In genomic region chr13:40518481-40518882, GRCh38 we compare ENCODE assay signal across 11 cellular contexts.
A peak's percentile ranks its signal among the peaks of the same experiment; 100 is the strongest.
DNase-seq lines count a peak whose midpoint lies in the region; ATAC-seq, FAIRE-seq and TF ChIP-seq lines count a peak whose summit lies in the region.
"Had no signal": no experiment of that assay in that cellular context is flagged by ENCODE, and none has a peak within 500 bp of the region (broad histone marks: within the 10 kb centered on the region; RNA-seq: fewer than 3 reads in every experiment).

No MANE protein-coding gene starts in this region.

- TF ChIP-seq CTCF in endodermal cell (conservative IDR thresholded peaks at IDR 0.05): no peak
- no peak for TF ChIP-seq CTCF in gastrocnemius medialis (IDR thresholded peaks at IDR 0.05 in 4 of 5, conservative IDR thresholded peaks at IDR 0.05 in 1 of 5)

- no peaks in the 10 kb centered on the region for H3K9me3 Mint-ChIP-seq in endodermal cell
- H3K9me3 Mint-ChIP-seq: GM23338 had no signal

- H3K4me1 ChIP-seq in endodermal cell (ENCODE audit: control insufficient read depth, insufficient read depth, low read length) (peaks cover 13% of the 10 kb centered on the region), gastrocnemius medialis (no peaks in the 10 kb centered on the region), small intestine (ENCODE audit: control insufficient read depth in 2 of 2, insufficient read depth in 1 of 2, low read depth in 1 of 2, low read length in 1 of 2) (peaks cover 0 to 2% of the 10 kb centered on the region in 2 donors)
- H3K4me1 ChIP-seq: A549 had no signal

- H3K27me3 Mint-ChIP-seq in endodermal cell (ENCODE audit: insufficient read depth): no peaks in the 10 kb centered on the region

- no peaks in the 10 kb centered on the region for H3K36me3 Mint-ChIP-seq in endodermal cell (ENCODE audit: low read depth)

- in situ Hi-C loops in gastrocnemius medialis (cut with MboI; ENCODE audit: low sequenced_read_pairs in 4 of 4): loop anchor here in 1 of 4 donors (25.0 kb wide), 1 partner anchor 456 kb away; no protein-coding TSS in a partner anchor

- 69 to 79% methylated on average over 4 of the region's 4 CpGs for WGBS in endodermal cell (ENCODE audit: insufficient coverage in 1 of 2, insufficient read length in 1 of 2), 2 experiments
- WGBS in small intestine, 3 donors: 12 to 34% (median 22%) methylated on average over 4 of the region's 4 CpGs

- no peak for TF ChIP-seq POLR2A in gastrocnemius medialis (IDR thresholded peaks at IDR 0.05)

- peak overlapping the region; percentile 82 for H3K27ac Mint-ChIP-seq in endodermal cell
- H3K27ac Mint-ChIP-seq: GM23338 had no signal

- H3K9me3 ChIP-seq in endodermal cell (ENCODE audit: control insufficient read depth, low read length) (no peaks in the 10 kb centered on the region), gastrocnemius medialis (no peaks in the 10 kb centered on the region), small intestine (ENCODE audit: control insufficient read depth, low read depth) (no peaks in the 10 kb centered on the region)
- H3K9me3 ChIP-seq: A549 had no signal

- H3K27ac ChIP-seq in endodermal cell (ENCODE audit: low read depth, low read length): no peak overlapping the region
- H3K27ac ChIP-seq in gastrocnemius medialis: no peak overlapping the region
- no peak overlapping the region for H3K27ac ChIP-seq in small intestine (ENCODE audit: low read depth in 1 of 2, low read length in 1 of 2)
- no peak overlapping the region for H3K27ac ChIP-seq in caudate nucleus (ENCODE audit: low read depth, low read length)
- H3K27ac ChIP-seq: A549 had no signal

- ATAC-seq in activated CD4-positive, CD25-positive, alpha-beta regulatory T cell treated with anti-CD3 and anti-CD28 coated beads, Interleukin-2, amount 50 U/mL, for 24 hours: peak; percentile 67 to 70
- ATAC-seq in stimulated activated naive CD8-positive, alpha-beta T cell treated with anti-CD3 and anti-CD28 coated beads, Interleukin-15, Interleukin-2, amounts not matched to agents 100 U/mL and 50 U/mL, for 24 hours: peak; percentile 77
- no peak for ATAC-seq in gastrocnemius medialis
- ATAC-seq: A549, GM23338 had no signal

- no peak overlapping the region for H3K4me3 Mint-ChIP-seq in endodermal cell
- H3K4me3 Mint-ChIP-seq: GM23338 had no signal

- H3K36me3 ChIP-seq in endodermal cell (ENCODE audit: control insufficient read depth, insufficient read depth, low read length): no peaks in the 10 kb centered on the region
- no peaks in the 10 kb centered on the region for H3K36me3 ChIP-seq in gastrocnemius medialis
- no peaks in the 10 kb centered on the region for H3K36me3 ChIP-seq in small intestine (ENCODE audit: control insufficient read depth in 2 of 2, insufficient read depth in 2 of 2, low read length in 2 of 2)

- H3K4me1 Mint-ChIP-seq in endodermal cell: peaks cover 20% of the 10 kb centered on the region

- H3K27me3 ChIP-seq in endodermal cell (ENCODE audit: control insufficient read depth, insufficient read depth, low read length, poor library complexity, severe bottlenecking): no peaks in the 10 kb centered on the region
- H3K27me3 ChIP-seq in gastrocnemius medialis: no peaks in the 10 kb centered on the region
- H3K27me3 ChIP-seq in small intestine (ENCODE audit: control insufficient read depth in 2 of 2, insufficient read depth in 2 of 2, low read length in 2 of 2): no peaks in the 10 kb centered on the region

- intact Hi-C loops in gastrocnemius medialis (cut with DNase I; ENCODE audit: low total_unique reads): no loop called here

- H3K4me3 ChIP-seq in endodermal cell (ENCODE audit: low read length) (peak overlapping the region; percentile 23), gastrocnemius medialis (no peak overlapping the region), small intestine (ENCODE audit: low read depth in 1 of 2, low read length in 2 of 2) (no peak overlapping the region)
- H3K4me3 ChIP-seq: A549, GM23338 had no signal

- no peak overlapping the region for H3K9ac ChIP-seq in endodermal cell (ENCODE audit: extremely low read depth, low read length, poor library complexity, severe bottlenecking)

- DNase-seq in activated CD4-positive, alpha-beta T cell treated with anti-CD3 and anti-CD28 coated beads for 24 hours (ENCODE audit: low read depth in 2 of 2): peak; percentile 53 to 57
- DNase-seq in activated CD4-positive, alpha-beta T cell treated with anti-CD3 and anti-CD28 coated beads for 1 hour: no peak
- DNase-seq in endodermal cell: peak; percentile 67
- DNase-seq in stimulated activated naive CD8-positive, alpha-beta T cell treated with anti-CD3 and anti-CD28 coated beads, Interleukin-15, Interleukin-2, amounts not matched to agents 100 U/mL and 50 U/mL, for 24 hours: peak; percentile 76
- DNase-seq in gastrocnemius medialis: no peak
- DNase-seq in small intestine: no peak
- no peak for DNase-seq in caudate nucleus (lab: John Stamatoyannopoulos, UW)
- DNase-seq: OCI-M1 had no signal

- no peak for FAIRE-seq in small intestine (lab: Jason Lieb, UNC)
- FAIRE-seq: A549 had no signal

Comparison
In these comparisons a context has a peak if more than half of its experiments do, and no peak if none do; other contexts are left out.
1. DNase-seq: peak in activated CD4-positive, alpha-beta T cell treated with anti-CD3 and anti-CD28 coated beads for 24 hours (2 of 2), endodermal cell (single experiment) and stimulated activated naive CD8-positive, alpha-beta T cell treated with anti-CD3 and anti-CD28 coated beads, Interleukin-15, Interleukin-2, amounts not matched to agents 100 U/mL and 50 U/mL, for 24 hours (single experiment); none in activated CD4-positive, alpha-beta T cell treated with anti-CD3 and anti-CD28 coated beads for 1 hour (single experiment), gastrocnemius medialis (0 of 2), small intestine (single experiment) and caudate nucleus (0 of 61).
2. ATAC-seq: peak in activated CD4-positive, CD25-positive, alpha-beta regulatory T cell treated with anti-CD3 and anti-CD28 coated beads, Interleukin-2, amount 50 U/mL, for 24 hours (2 of 2) and stimulated activated naive CD8-positive, alpha-beta T cell treated with anti-CD3 and anti-CD28 coated beads, Interleukin-15, Interleukin-2, amounts not matched to agents 100 U/mL and 50 U/mL, for 24 hours (single experiment); none in gastrocnemius medialis (0 of 2).